24 cellular contexts compared by ENCODE assay signal in genomic region chr2:59702026-59702425, GRCh38.
A peak's percentile ranks its signal among the peaks of the same experiment; 100 is the strongest.
DNase-seq lines count a peak whose midpoint lies in the region; ATAC-seq, FAIRE-seq and TF ChIP-seq lines count a peak whose summit lies in the region.
"Had no signal": no experiment of that assay in that cellular context is flagged by ENCODE, and none has a peak within 500 bp of the region (broad histone marks: within the 10 kb centered on the region; RNA-seq: fewer than 3 reads in every experiment).

No MANE protein-coding gene starts in this region.

- no peak overlapping the region for H2AK5ac ChIP-seq in trophoblast cell (ENCODE audit: low read length)

- no peak overlapping the region for H4K12ac ChIP-seq in trophoblast cell (ENCODE audit: low read depth, low read length)

- no peak overlapping the region for H3K14ac ChIP-seq in trophoblast cell (ENCODE audit: low read length)

- H4K20me1 ChIP-seq in astrocyte (ENCODE audit: insufficient read depth, low read length) = no peaks in the 10 kb centered on the region
- H4K20me1 ChIP-seq: BLaER1 treated with 17β-estradiol and CSF1 and Interleukin-3, amounts not matched to agents 10 nM and 100 nM had no signal

- H2AFZ ChIP-seq in astrocyte (ENCODE audit: low read depth, low read length) (no peak overlapping the region), trophoblast cell (ENCODE audit: insufficient read depth, low read length, poor library complexity) (no peak overlapping the region)
- H2AFZ ChIP-seq: GM23248 had no signal

- H3K9me3 ChIP-seq in astrocyte (ENCODE audit: insufficient read depth, low read depth, low read length) (no peaks in the 10 kb centered on the region), trophoblast cell (ENCODE audit: insufficient read depth, low read depth, low read length) (peaks cover 3% of the 10 kb centered on the region)
- H3K9me3 ChIP-seq: A549, BE2C had no signal

- H3K4me1 ChIP-seq in astrocyte (ENCODE audit: insufficient read depth, low read length) (no peaks in the 10 kb centered on the region), trophoblast cell (ENCODE audit: control insufficient read depth in 1 of 2, insufficient read depth in 2 of 2, low read length in 2 of 2) (no peaks in the 10 kb centered on the region)
- H3K4me1 ChIP-seq: A549; BE2C; BLaER1 treated with 17β-estradiol and CSF1 and Interleukin-3, amounts not matched to agents 10 nM and 100 nM had no signal

- H4K91ac ChIP-seq in trophoblast cell (ENCODE audit: low read depth, low read length) = peak overlapping the region; percentile 74

- no peak overlapping the region for H2BK12ac ChIP-seq in trophoblast cell (ENCODE audit: low read length)

- no peak overlapping the region for H3K23ac ChIP-seq in trophoblast cell (ENCODE audit: low read length)

- DNase-seq in astrocyte (ENCODE audit: low read depth) = no peak
- DNase-seq in epithelial cell of prostate (ENCODE audit: low read depth, low spot score) = no peak
- DNase-seq in trophoblast cell = peak; percentile 33 to 55
- no peak for DNase-seq in cerebellum (ENCODE audit: low spot score)
- DNase-seq in DMS79 treated with DMSO at 0.1 percent for 48 hours (lab: John Stamatoyannopoulos, UW) = no peak
- no peak for DNase-seq in stimulated activated effector memory CD8-positive, alpha-beta T cell treated with anti-CD3 and anti-CD28 coated beads, Interleukin-12 subunit alpha, Interleukin-12 subunit beta, amount 100 ng/mL, for 72 hours (ENCODE audit: low spot score in 2 of 2)
- DNase-seq: 8988T; ACHN; AML-193; BE2C; CD4-positive, alpha-beta T cell; CD8-positive, alpha-beta memory T cell; DMS53; DND-41; GM23248; H9 had no signal

- H2BK5ac ChIP-seq in trophoblast cell (ENCODE audit: low read depth, low read length, poor library complexity) = peak overlapping the region; percentile 86

- H3K36me3 Mint-ChIP-seq in astrocyte (ENCODE audit: low read depth, unreplicated experiment) = no peaks in the 10 kb centered on the region
- H3K36me3 Mint-ChIP-seq in stimulated activated effector memory CD8-positive, alpha-beta T cell treated with anti-CD3 and anti-CD28 coated beads, Interleukin-12 subunit alpha, Interleukin-12 subunit beta, amount 100 ng/mL, for 72 hours = no peaks in the 10 kb centered on the region
- H3K36me3 Mint-ChIP-seq: CD14-positive monocyte; CD8-positive, alpha-beta memory T cell had no signal

- H2BK120ac ChIP-seq in trophoblast cell (ENCODE audit: insufficient read depth, low read length, poor library complexity) = peak overlapping the region; percentile 68

- H3K4me3 Mint-ChIP-seq in astrocyte (ENCODE audit: unreplicated experiment) = no peak overlapping the region
- no peak overlapping the region for H3K4me3 Mint-ChIP-seq in stimulated activated effector memory CD8-positive, alpha-beta T cell treated with anti-CD3 and anti-CD28 coated beads, Interleukin-12 subunit alpha, Interleukin-12 subunit beta, amount 100 ng/mL, for 72 hours
- H3K4me3 Mint-ChIP-seq: CD14-positive monocyte; CD4-positive, alpha-beta T cell; CD8-positive, alpha-beta memory T cell; H9 had no signal

- H3K4me1 Mint-ChIP-seq in astrocyte (ENCODE audit: low read depth, unreplicated experiment) = peaks cover 7% of the 10 kb centered on the region
- no peaks in the 10 kb centered on the region for H3K4me1 Mint-ChIP-seq in stimulated activated effector memory CD8-positive, alpha-beta T cell treated with anti-CD3 and anti-CD28 coated beads, Interleukin-12 subunit alpha, Interleukin-12 subunit beta, amount 100 ng/mL, for 72 hours
- H3K4me1 Mint-ChIP-seq: CD14-positive monocyte; CD8-positive, alpha-beta memory T cell; H9 had no signal

- H3K18ac ChIP-seq in trophoblast cell (ENCODE audit: low read length) = no peak overlapping the region

- H3K4me3 ChIP-seq in astrocyte (ENCODE audit: insufficient read depth, low read depth, low read length) (no peak overlapping the region), trophoblast cell (ENCODE audit: low read depth, low read length) (no peak overlapping the region)
- H3K4me3 ChIP-seq: A549; BLaER1 treated with 17β-estradiol and CSF1 and Interleukin-3, amounts not matched to agents 10 nM and 100 nM; GM23248 had no signal

- H3K79me2 ChIP-seq in astrocyte (ENCODE audit: insufficient read depth, low read length) (no peaks in the 10 kb centered on the region), trophoblast cell (ENCODE audit: control insufficient read depth, insufficient read depth, low read length, poor library complexity) (no peaks in the 10 kb centered on the region)

- H3K4me2 ChIP-seq in astrocyte (ENCODE audit: low read length) (no peak overlapping the region), trophoblast cell (ENCODE audit: low read length) (no peak overlapping the region)
- H3K4me2 ChIP-seq: A549; BLaER1 treated with 17β-estradiol and CSF1 and Interleukin-3, amounts not matched to agents 10 nM and 100 nM had no signal

- no peak overlapping the region for H3K4ac ChIP-seq in trophoblast cell (ENCODE audit: low read depth, low read length)

- no CpG with 5 or more reads among the region's 1 CpG for WGBS in trophoblast cell (ENCODE audit: extremely low coverage, insufficient coverage, insufficient read length)

- no peaks in the 10 kb centered on the region for H3K36me3 ChIP-seq in astrocyte (ENCODE audit: insufficient read depth, low read length)
- no peaks in the 10 kb centered on the region for H3K36me3 ChIP-seq in trophoblast cell (ENCODE audit: control insufficient read depth in 1 of 2, insufficient read depth in 2 of 2, low read length in 2 of 2)
- H3K36me3 ChIP-seq: BE2C; BLaER1 treated with 17β-estradiol and CSF1 and Interleukin-3, amounts not matched to agents 10 nM and 100 nM had no signal

- TF ChIP-seq CTCF in astrocyte (IDR thresholded peaks at IDR 0.05; ENCODE audit: insufficient read depth, low read depth, low read length) = no peak

- H4K8ac ChIP-seq in trophoblast cell (ENCODE audit: low read depth, low read length) = no peak overlapping the region

- H3K27me3 Mint-ChIP-seq in astrocyte (ENCODE audit: low read depth, unreplicated experiment) = no peaks in the 10 kb centered on the region
- H3K27me3 Mint-ChIP-seq: CD4-positive, alpha-beta T cell; CD8-positive, alpha-beta memory T cell had no signal

- no peak for ATAC-seq in stimulated activated effector memory CD8-positive, alpha-beta T cell treated with anti-CD3 and anti-CD28 coated beads, Interleukin-12 subunit alpha, Interleukin-12 subunit beta, amount 100 ng/mL, for 72 hours
- no peak for ATAC-seq in GM18517 (IDR thresholded peaks at IDR 0.05; ENCODE audit: unreplicated experiment)
- ATAC-seq: A549, HCT116 had no signal

- no peak for FAIRE-seq in astrocyte (lab: Jason Lieb, UNC)
- FAIRE-seq: A549, G401.6, GM12892, GM19239 had no signal

- peak overlapping the region; percentile 19 for H3K27ac Mint-ChIP-seq in astrocyte (ENCODE audit: unreplicated experiment)
- H3K27ac Mint-ChIP-seq in stimulated activated effector memory CD8-positive, alpha-beta T cell treated with anti-CD3 and anti-CD28 coated beads, Interleukin-12 subunit alpha, Interleukin-12 subunit beta, amount 100 ng/mL, for 72 hours = no peak overlapping the region
- H3K27ac Mint-ChIP-seq: CD14-positive monocyte; CD4-positive, alpha-beta T cell; CD8-positive, alpha-beta memory T cell; H9 had no signal

- H3K9ac ChIP-seq in astrocyte (ENCODE audit: low read length) (no peak overlapping the region), trophoblast cell (ENCODE audit: low read length) (no peak overlapping the region)
- H3K9ac ChIP-seq: BLaER1 treated with 17β-estradiol and CSF1 and Interleukin-3, amounts not matched to agents 10 nM and 100 nM; GM23248 had no signal

- peaks cover 4% of the 10 kb centered on the region for H3K79me1 ChIP-seq in trophoblast cell (ENCODE audit: low read length)

- H3K27ac ChIP-seq in astrocyte (ENCODE audit: low read depth, low read length) = no peak overlapping the region
- peak overlapping the region; percentile 44 for H3K27ac ChIP-seq in epithelial cell of prostate
- H3K27ac ChIP-seq in trophoblast cell (ENCODE audit: low read depth, low read length) = no peak overlapping the region
- H3K27ac ChIP-seq: A549; BLaER1 treated with 17β-estradiol and CSF1 and Interleukin-3, amounts not matched to agents 10 nM and 100 nM; GM23248 had no signal

- H3K9me3 Mint-ChIP-seq in astrocyte (ENCODE audit: unreplicated experiment) = peaks cover 14% of the 10 kb centered on the region
- H3K9me3 Mint-ChIP-seq in stimulated activated effector memory CD8-positive, alpha-beta T cell treated with anti-CD3 and anti-CD28 coated beads, Interleukin-12 subunit alpha, Interleukin-12 subunit beta, amount 100 ng/mL, for 72 hours = peaks cover 7% of the 10 kb centered on the region

- H3K27me3 ChIP-seq in astrocyte (ENCODE audit: insufficient read depth, low read length) (no peaks in the 10 kb centered on the region), trophoblast cell (ENCODE audit: insufficient read depth, low read length) (no peaks in the 10 kb centered on the region)
- H3K27me3 ChIP-seq: BE2C; BLaER1 treated with 17β-estradiol and CSF1 and Interleukin-3, amounts not matched to agents 10 nM and 100 nM had no signal

Comparison
In these comparisons a context has a peak if more than half of its experiments do, and no peak if none do; other contexts are left out.
1. DNase-seq: peak in trophoblast cell (2 of 2); none in astrocyte (single experiment), epithelial cell of prostate (single experiment), cerebellum (single experiment), DMS79 treated with DMSO at 0.1 percent for 48 hours (single experiment) and stimulated activated effector memory CD8-positive, alpha-beta T cell treated with anti-CD3 and anti-CD28 coated beads, Interleukin-12 subunit alpha, Interleukin-12 subunit beta, amount 100 ng/mL, for 72 hours (0 of 2).